Comparison of ENCODE assay signal across 7 cellular contexts in genomic region chr6:153705429-153705828, GRCh38.
"Had no signal": no experiment of that assay in that cellular context is flagged by ENCODE, and none has a peak within 500 bp of the region (broad histone marks: within the 10 kb centered on the region; RNA-seq: fewer than 3 reads in every experiment).

No MANE protein-coding gene starts in this region.

- H3K4me2 ChIP-seq: KMS-11 had no signal

- H3K9ac ChIP-seq: KMS-11 had no signal

- H3K4me3 ChIP-seq: K562 had no signal

- DNase-seq: IMR-90, KBM-7, KG1 had no signal

- H3K27ac ChIP-seq: HL-60, KMS-11 had no signal

- ATAC-seq: K562 had no signal

- FAIRE-seq: HTR-8/SVneo, K562 had no signal
